In genomic region chr9:15221746-15222145, GRCh38 we compare ENCODE assay signal across 20 cellular contexts.
"Had no signal": no experiment of that assay in that cellular context is flagged by ENCODE, and none has a peak within 500 bp of the region (broad histone marks: within the 10 kb centered on the region; RNA-seq: fewer than 3 reads in every experiment).

No MANE protein-coding gene starts in this region.

- H3K27me3 Mint-ChIP-seq: memory B cell, naive B cell had no signal

- H3K27ac Mint-ChIP-seq: memory B cell; stimulated activated naive B cell treated with anti-CD40 and anti-IgM and Interleukin-4, amounts not matched to agents 10 μg/mL and 1 μg/mL and 100 μg/mL, for 72 hours had no signal

- H3K27ac ChIP-seq: epithelial cell of prostate, psoas muscle, tibial artery, WERI-Rb-1 had no signal

- DNase-seq: activated CD4-positive, alpha-beta T cell treated with anti-CD3 and anti-CD28 coated beads for 1 hour; activated CD8-positive, alpha-beta memory T cell treated with anti-CD3 and anti-CD28 coated beads for 24 hours; activated CD8-positive, alpha-beta memory T cell treated with anti-CD3 and anti-CD28 coated beads, Interleukin-2, amount 50 U/mL, for 48 hours; activated effector memory CD4-positive, alpha-beta T cell treated with Interleukin-2 at 50 U/mL for 16 hours; activated naive CD4-positive, alpha-beta T cell treated with anti-CD3 and anti-CD28 coated beads, Interleukin-2, amount 50 U/mL, for 16 hours; activated T-cell treated with anti-CD3 and anti-CD28 coated beads, Interleukin-2, amount 50 U/mL, for 48 hours; amniotic stem cell; dermis blood vessel endothelial cell; mucosa of descending colon; naive B cell; psoas muscle; right cardiac atrium; stimulated activated CD4-positive, alpha-beta T cell treated with anti-CD3 and anti-CD28 coated beads, Interleukin-4, amount 100 ng/mL, for 4 hours; stimulated activated naive B cell treated with anti-CD40 and anti-IgM and Interleukin-4, amounts not matched to agents 10 μg/mL and 1 μg/mL and 100 μg/mL, for 72 hours; T-helper 2 cell; tibial artery; WERI-Rb-1 had no signal

- H3K9me3 ChIP-seq: mucosa of descending colon, psoas muscle, tibial artery had no signal

- H3K4me3 Mint-ChIP-seq: memory B cell; naive B cell; neural crest cell; stimulated activated naive B cell treated with anti-CD40 and anti-IgM and Interleukin-4, amounts not matched to agents 10 μg/mL and 1 μg/mL and 100 μg/mL, for 72 hours had no signal

- H3K36me3 ChIP-seq: WERI-Rb-1 had no signal

- H3K27me3 ChIP-seq: tibial artery had no signal

- H3K4me3 ChIP-seq: mucosa of descending colon, psoas muscle, tibial artery had no signal

- H3K4me1 ChIP-seq: psoas muscle, tibial artery had no signal

- H3K4me1 Mint-ChIP-seq: neural crest cell had no signal

- ATAC-seq: psoas muscle; stimulated activated naive B cell treated with anti-CD40 and anti-IgM and Interleukin-4, amounts not matched to agents 10 μg/mL and 1 μg/mL and 100 μg/mL, for 72 hours had no signal

- H3K9me3 Mint-ChIP-seq: naive B cell, neural crest cell had no signal
